ENCODE assay signal across 8 cellular contexts in genomic region chr12:104494816-104495158, GRCh38. TPM values are rescaled to one million over a fixed set of nuclear protein-coding genes. Genes with fewer than 3 reads are reported as not detected.
DNase-seq lines count a peak whose midpoint lies in the region; ATAC-seq and TF ChIP-seq lines count a peak whose summit lies in the region.
"Had no signal": no experiment of that assay in that cellular context is flagged by ENCODE, and none has a peak within 500 bp of the region (broad histone marks: within the 10 kb centered on the region; RNA-seq: fewer than 3 reads in every experiment).

No MANE protein-coding gene starts in this region.

- no peak for TF ChIP-seq CTCF in chondrocyte (IDR thresholded peaks at IDR 0.05)
- TF ChIP-seq CTCF in GM20000 (IDR thresholded peaks at IDR 0.05; ENCODE audit: extremely low read depth, missing control alignments) = no peak

- ATAC-seq in GM19395 (IDR thresholded peaks at IDR 0.05; ENCODE audit: unreplicated experiment) = peak; percentile 57
- ATAC-seq in HG03571 (IDR thresholded peaks at IDR 0.05; ENCODE audit: unreplicated experiment) = peak; percentile 36
- ATAC-seq in stimulated activated memory B cell treated with anti-CD40 and anti-IgM and Interleukin-4, amounts not matched to agents 10 μg/mL and 1 μg/mL and 100 μg/mL, for 72 hours = peak; percentile 48

- peak overlapping the region; percentile 24 for H3K27ac Mint-ChIP-seq in chondrocyte (ENCODE audit: unreplicated experiment)
- H3K27ac Mint-ChIP-seq in stimulated activated memory B cell treated with anti-CD40 and anti-IgM and Interleukin-4, amounts not matched to agents 10 μg/mL and 1 μg/mL and 100 μg/mL, for 72 hours = peak overlapping the region; percentile 83

- H3K4me3 Mint-ChIP-seq in chondrocyte (ENCODE audit: unreplicated experiment) = no peak overlapping the region
- peak overlapping the region; percentile 16 for H3K4me3 Mint-ChIP-seq in stimulated activated memory B cell treated with anti-CD40 and anti-IgM and Interleukin-4, amounts not matched to agents 10 μg/mL and 1 μg/mL and 100 μg/mL, for 72 hours

- no peaks in the 10 kb centered on the region for H3K36me3 Mint-ChIP-seq in chondrocyte (ENCODE audit: low read depth)
- peaks cover 50% of the 10 kb centered on the region for H3K36me3 Mint-ChIP-seq in stimulated activated memory B cell treated with anti-CD40 and anti-IgM and Interleukin-4, amounts not matched to agents 10 μg/mL and 1 μg/mL and 100 μg/mL, for 72 hours

- no peaks in the 10 kb centered on the region for H3K9me3 Mint-ChIP-seq in chondrocyte (ENCODE audit: low read depth)
- H3K9me3 Mint-ChIP-seq in stimulated activated memory B cell treated with anti-CD40 and anti-IgM and Interleukin-4, amounts not matched to agents 10 μg/mL and 1 μg/mL and 100 μg/mL, for 72 hours = no peaks in the 10 kb centered on the region

- H3K4me1 Mint-ChIP-seq in chondrocyte (ENCODE audit: low read depth) = peaks cover 26% of the 10 kb centered on the region
- peaks cover 82% of the 10 kb centered on the region for H3K4me1 Mint-ChIP-seq in stimulated activated memory B cell treated with anti-CD40 and anti-IgM and Interleukin-4, amounts not matched to agents 10 μg/mL and 1 μg/mL and 100 μg/mL, for 72 hours

- H3K27me3 Mint-ChIP-seq in chondrocyte (ENCODE audit: low read depth) = no peaks in the 10 kb centered on the region
- no peaks in the 10 kb centered on the region for H3K27me3 Mint-ChIP-seq in stimulated activated memory B cell treated with anti-CD40 and anti-IgM and Interleukin-4, amounts not matched to agents 10 μg/mL and 1 μg/mL and 100 μg/mL, for 72 hours

- DNase-seq in chondrocyte (ENCODE audit: low spot score) (no peak), GM20000 (ENCODE audit: low spot score) (no peak), C1 segment of cervical spinal cord (lab: John Stamatoyannopoulos, UW) (no peak), cortex of kidney (lab: John Stamatoyannopoulos, UW) (no peak)
- DNase-seq: NCI-H1436 treated with DMSO at 0.1 percent for 48 hours had no signal

RNA-seq across cellular contexts. Expression of gene CHST11, which starts 38.0 kb away (rescaled TPM):
- total RNA-seq in chondrocyte = 5.3 to 9.1 TPM (median 6.2 TPM) in 3 replicates
